ENCODE assay signal across 14 cellular contexts in the genomic region with DNA sequence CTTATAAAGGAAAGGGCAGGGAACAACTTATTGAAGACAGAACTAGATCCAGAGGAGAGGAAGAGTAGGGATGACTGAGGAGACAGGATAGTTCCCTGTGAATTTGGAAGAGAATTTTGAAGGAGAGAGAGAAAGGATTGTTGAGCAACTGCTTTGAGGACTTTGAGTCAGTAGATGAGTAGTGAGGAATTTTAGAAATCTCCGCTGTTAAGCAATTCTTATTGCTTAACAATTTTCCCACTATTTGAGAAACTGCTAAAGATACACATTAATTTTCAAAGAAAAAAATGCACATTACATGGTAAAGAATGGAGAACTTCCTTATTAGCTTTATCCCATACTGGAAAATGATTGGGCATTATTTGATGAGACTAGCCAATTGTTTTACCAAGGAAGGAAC.
DNase-seq lines count a peak whose midpoint lies in the region; TF ChIP-seq lines count a peak whose summit lies in the region.
"Had no signal": no experiment of that assay in that cellular context is flagged by ENCODE, and none has a peak within 500 bp of the region (broad histone marks: within the 10 kb centered on the region; RNA-seq: fewer than 3 reads in every experiment).

No MANE protein-coding gene starts in this region.

- H3K9me3 ChIP-seq in adipocyte (ENCODE audit: control insufficient read depth, low read length) (no peaks in the 10 kb centered on the region), prostate gland (no peaks in the 10 kb centered on the region)
- H3K9me3 ChIP-seq: A549 had no signal

- peak; percentile 11 for DNase-seq in GM04503 (ENCODE audit: low read depth)
- peak; percentile 67 for DNase-seq in adipocyte (ENCODE audit: low read depth)
- peak; percentile 56 for DNase-seq in fibroblast of pulmonary artery (ENCODE audit: low read depth)
- DNase-seq in skeletal muscle cell (ENCODE audit: low read depth) = peak; percentile 11
- DNase-seq in prostate gland (ENCODE audit: low spot score) = no peak
- DNase-seq in SW480 (ENCODE audit: low spot score) = no peak
- no peak for DNase-seq in T-helper 9 cell
- DNase-seq: Kasumi-1, NCI-H1417, NCI-H187 treated with DMSO at 0.1 percent for 48 hours, NCI-H526 treated with DMSO at 0.1 percent for 48 hours, SHP77 had no signal

- H3K9ac ChIP-seq in adipocyte (ENCODE audit: low read length) = no peak overlapping the region

- H3K36me3 ChIP-seq in adipocyte (ENCODE audit: control insufficient read depth, insufficient read depth, low read length, severe bottlenecking) (no peaks in the 10 kb centered on the region), prostate gland (no peaks in the 10 kb centered on the region)

- WGBS in prostate gland = 83% methylated on average over 1 of the region's 1 CpG

- no peak for TF ChIP-seq CTCF in fibroblast of pulmonary artery (IDR thresholded peaks at IDR 0.05; ENCODE audit: low read length, missing control alignments)
- no peak for TF ChIP-seq CTCF in prostate gland (IDR thresholded peaks at IDR 0.05)

- H3K27me3 ChIP-seq in adipocyte (replicated peaks; ENCODE audit: control insufficient read depth, insufficient read depth, low read length) = peaks cover 8% of the 10 kb centered on the region
- H3K27me3 ChIP-seq in prostate gland (replicated peaks; ENCODE audit: insufficient read depth) = no peaks in the 10 kb centered on the region

- H3K27ac ChIP-seq in prostate gland = no peak overlapping the region
- H3K27ac ChIP-seq: A549, C4-2B had no signal

- intact Hi-C loops in prostate gland (cut with DNase I) = no loop called here

- H3K4me3 ChIP-seq in adipocyte (ENCODE audit: low read length) (no peak overlapping the region), fibroblast of pulmonary artery (replicated peaks; ENCODE audit: low read depth, low read length) (no peak overlapping the region), skeletal muscle cell (ENCODE audit: low read depth, low read length) (no peak overlapping the region), prostate gland (no peak overlapping the region)
- H3K4me3 ChIP-seq: A549 had no signal

- H3K4me1 ChIP-seq in adipocyte (ENCODE audit: control insufficient read depth, insufficient read depth, low read length) (peaks cover 20% of the 10 kb centered on the region), prostate gland (replicated peaks) (no peaks in the 10 kb centered on the region)
- H3K4me1 ChIP-seq: A549 had no signal

- no peak for TF ChIP-seq POLR2A in prostate gland (IDR thresholded peaks at IDR 0.05)

Comparison
In these comparisons a context has a peak if more than half of its experiments do, and no peak if none do; other contexts are left out.
1. DNase-seq: peak in GM04503 (single experiment), adipocyte (single experiment), fibroblast of pulmonary artery (single experiment) and skeletal muscle cell (single experiment); none in prostate gland (single experiment), SW480 (single experiment) and T-helper 9 cell (single experiment).